In genomic region chr7:43592321-43592720, GRCh38 we compare ENCODE assay signal across 14 cellular contexts. TPM values are rescaled to one million over a fixed set of nuclear protein-coding genes. Genes with fewer than 3 reads are reported as not detected.
DNase-seq lines count a peak whose midpoint lies in the region; ATAC-seq and TF ChIP-seq lines count a peak whose summit lies in the region.
"Had no signal": no experiment of that assay in that cellular context is flagged by ENCODE, and none has a peak within 500 bp of the region (broad histone marks: within the 10 kb centered on the region; RNA-seq: fewer than 3 reads in every experiment).

No MANE protein-coding gene starts in this region.

- peak overlapping the region; percentile 36 for H3K4me3 ChIP-seq in OCI-LY1 (ENCODE audit: low read depth, low read length, poor library complexity, severe bottlenecking)
- H3K4me3 ChIP-seq in osteoblast (ENCODE audit: insufficient read depth, low read length) = no peak overlapping the region
- H3K4me3 ChIP-seq: left ventricle myocardium inferior, sigmoid colon had no signal

- H3K36me3 ChIP-seq in OCI-LY1 (ENCODE audit: insufficient read depth, low read length) = peaks cover 74% of the 10 kb centered on the region
- peaks cover 17% of the 10 kb centered on the region for H3K36me3 ChIP-seq in osteoblast (ENCODE audit: insufficient read depth, low read length)

- H2AFZ ChIP-seq in OCI-LY1 (ENCODE audit: low read length) = no peak overlapping the region
- H2AFZ ChIP-seq in osteoblast (ENCODE audit: low read length) = no peak overlapping the region

- no peaks in the 10 kb centered on the region for H3K9me2 ChIP-seq in OCI-LY1 (ENCODE audit: low read depth, low read length)

- H3K27ac ChIP-seq in OCI-LY1 (ENCODE audit: low read depth, low read length, poor library complexity, severe bottlenecking) (no peak overlapping the region), osteoblast (ENCODE audit: low read depth, low read length) (peak overlapping the region; percentile 67)
- H3K27ac ChIP-seq: left ventricle myocardium inferior, sigmoid colon had no signal

- peaks cover 5% of the 10 kb centered on the region; the same call in 1 of the 2 replicates for H3F3A ChIP-seq in OCI-LY1 (ENCODE audit: insufficient read depth, low read length)

- H3K27me3 Mint-ChIP-seq in activated CD4-positive, alpha-beta T cell treated with anti-CD3 and anti-CD28 coated beads, Interleukin-2, amount 10 ng/mL, durations not matched to agents 24 days and 14 days = no peaks in the 10 kb centered on the region
- H3K27me3 Mint-ChIP-seq in chondrocyte (ENCODE audit: low read depth) = no peaks in the 10 kb centered on the region

- ATAC-seq in sciatic nerve = no peak

- H3K9me3 ChIP-seq in OCI-LY1 (ENCODE audit: low read length) (no peaks in the 10 kb centered on the region), osteoblast (ENCODE audit: low read depth, low read length) (no peaks in the 10 kb centered on the region)
- H3K9me3 ChIP-seq: left ventricle myocardium inferior, sigmoid colon had no signal

- H3K4me2 ChIP-seq in OCI-LY1 (ENCODE audit: low read length) (peak overlapping the region; percentile 40; the same call in 1 of the 2 replicates), osteoblast (ENCODE audit: insufficient read depth, low read length) (peak overlapping the region; percentile 2)

- peaks cover 83% of the 10 kb centered on the region for H3K4me1 ChIP-seq in OCI-LY1 (ENCODE audit: insufficient read depth, low read length, severe bottlenecking)
- peaks cover 47% of the 10 kb centered on the region for H3K4me1 ChIP-seq in osteoblast (ENCODE audit: insufficient read depth, low read length)

- H4K20me1 ChIP-seq in OCI-LY1 (ENCODE audit: insufficient read depth, low read length) (peaks cover 3% of the 10 kb centered on the region; the same call in 1 of the 2 replicates), osteoblast (ENCODE audit: insufficient read depth, low read length) (peaks cover 77% of the 10 kb centered on the region)

- peak overlapping the region; percentile 17 for H3K27ac Mint-ChIP-seq in activated CD4-positive, alpha-beta T cell treated with anti-CD3 and anti-CD28 coated beads, Interleukin-2, amount 10 ng/mL, durations not matched to agents 24 days and 14 days
- H3K27ac Mint-ChIP-seq in chondrocyte (ENCODE audit: unreplicated experiment) = peak overlapping the region; percentile 80

- H3K36me3 Mint-ChIP-seq in activated CD4-positive, alpha-beta T cell treated with anti-CD3 and anti-CD28 coated beads, Interleukin-2, amount 10 ng/mL, durations not matched to agents 24 days and 14 days (ENCODE audit: low read depth) = peaks cover 35% of the 10 kb centered on the region
- peaks cover 2% of the 10 kb centered on the region for H3K36me3 Mint-ChIP-seq in chondrocyte (ENCODE audit: low read depth)

- no peak for DNase-seq in activated CD4-positive, alpha-beta T cell treated with anti-CD3 and anti-CD28 coated beads, Interleukin-2, amount 10 ng/mL, durations not matched to agents 24 days and 14 days
- no peak for DNase-seq in activated CD4-positive, alpha-beta T cell treated with anti-CD3 and anti-CD28 coated beads, Interleukin-2, amount 50 U/mL, for 1 hour
- DNase-seq in chondrocyte (ENCODE audit: low spot score) (no peak), osteoblast (ENCODE audit: insufficient read length, low spot score, missing footprints) (no peak), 8988T (no peak), sciatic nerve (ENCODE audit: low spot score) (no peak)
- no peak for DNase-seq in stimulated activated CD4-positive, alpha-beta T cell treated with anti-CD3 and anti-CD28 coated beads, Interleukin-15, amount 100 ng/mL, for 24 hours
- DNase-seq: head of caudate nucleus, left ventricle myocardium inferior, NCI-H2081 treated with DMSO at 0.1 percent for 48 hours, SIG-M5, sigmoid colon, substantia nigra had no signal

- H3K27me3 ChIP-seq in OCI-LY1 (ENCODE audit: insufficient read depth, low read length) (no peaks in the 10 kb centered on the region), osteoblast (ENCODE audit: insufficient read depth, low read length) (no peaks in the 10 kb centered on the region)
- H3K27me3 ChIP-seq: sigmoid colon had no signal

- peaks cover 3% of the 10 kb centered on the region for H3K9me3 Mint-ChIP-seq in activated CD4-positive, alpha-beta T cell treated with anti-CD3 and anti-CD28 coated beads, Interleukin-2, amount 10 ng/mL, durations not matched to agents 24 days and 14 days
- H3K9me3 Mint-ChIP-seq in chondrocyte (ENCODE audit: low read depth) = peaks cover 3% of the 10 kb centered on the region

- no peak overlapping the region for H3K9ac ChIP-seq in OCI-LY1 (ENCODE audit: low read length)

- H3K4me3 Mint-ChIP-seq in activated CD4-positive, alpha-beta T cell treated with anti-CD3 and anti-CD28 coated beads, Interleukin-2, amount 10 ng/mL, durations not matched to agents 24 days and 14 days = no peak overlapping the region
- no peak overlapping the region for H3K4me3 Mint-ChIP-seq in chondrocyte (ENCODE audit: unreplicated experiment)

- H3K4me1 Mint-ChIP-seq in activated CD4-positive, alpha-beta T cell treated with anti-CD3 and anti-CD28 coated beads, Interleukin-2, amount 10 ng/mL, durations not matched to agents 24 days and 14 days = peaks cover 66% of the 10 kb centered on the region
- H3K4me1 Mint-ChIP-seq in chondrocyte (ENCODE audit: low read depth) = peaks cover 85% of the 10 kb centered on the region

- TF ChIP-seq CTCF in OCI-LY1 (IDR thresholded peaks at IDR 0.05; ENCODE audit: low read length) = no peak
- TF ChIP-seq CTCF in chondrocyte (IDR thresholded peaks at IDR 0.05) = no peak
- no peak for TF ChIP-seq CTCF in osteoblast (IDR thresholded peaks at IDR 0.05; ENCODE audit: extremely low read depth, low read depth, low read length)

- intact Hi-C loops in activated CD4-positive, alpha-beta T cell treated with anti-CD3 and anti-CD28 coated beads, Interleukin-2, amount 10 ng/mL, durations not matched to agents 24 days and 14 days (cut with micrococcal nuclease) = no loop called here
- intact Hi-C loops in sciatic nerve (cut with DNase I) = no loop called here

- H3K79me2 ChIP-seq in OCI-LY1 (ENCODE audit: insufficient read depth, low read length) = peaks cover 100% of the 10 kb centered on the region
- H3K79me2 ChIP-seq in osteoblast (ENCODE audit: insufficient read depth, low read length) = peaks cover 98% of the 10 kb centered on the region

RNA-seq across cellular contexts. Expression of gene STK17A, which starts 9.4 kb away (rescaled TPM):
- 30.8 and 33.9 TPM in 2 replicates for total RNA-seq in activated CD4-positive, alpha-beta T cell treated with anti-CD3 and anti-CD28 coated beads, Interleukin-2, amount 10 ng/mL, durations not matched to agents 24 days and 14 days
- 17.1 to 35.0 TPM (median 35.0 TPM) in 3 replicates for total RNA-seq in chondrocyte
- 95.2 and 109 TPM in 2 replicates for total RNA-seq in osteoblast
- total RNA-seq in sciatic nerve = 19.3 TPM
